ENCODE assay signal across 19 cellular contexts in genomic region chrX:109841869-109842579, GRCh38.
DNase-seq lines count a peak whose midpoint lies in the region; ATAC-seq and TF ChIP-seq lines count a peak whose summit lies in the region.
"Had no signal": no experiment of that assay in that cellular context is flagged by ENCODE, and none has a peak within 500 bp of the region (broad histone marks: within the 10 kb centered on the region; RNA-seq: fewer than 3 reads in every experiment).

No MANE protein-coding gene starts in this region.

- H3K4me1 ChIP-seq in IMR-90 (ENCODE audit: control insufficient read depth, insufficient read depth, low read length) (peaks cover 23% of the 10 kb centered on the region), mesenchymal stem cell (ENCODE audit: control insufficient read depth, insufficient read depth, low read depth, low read length) (peaks cover 4% of the 10 kb centered on the region)
- H3K4me1 ChIP-seq: psoas muscle had no signal

- H2BK20ac ChIP-seq in IMR-90 (ENCODE audit: low read depth, low read length): peak overlapping the region; percentile 24; the same call in 1 of the 2 replicates

- intact Hi-C loops in IMR-90 (cut with micrococcal nuclease) (no loop called here), cardiac septum (cut with DNase I) (no loop called here)
- intact Hi-C loops in activated T-helper 1 cell treated with anti-CD3 and anti-CD28 coated beads, Interleukin-12 subunit alpha, Interleukin-12 subunit beta, Interleukin-2, Interleukin-4 antibody, amounts not matched to agents 30 ng/mL and 10 ng/mL and 1 ng/mL, durations not matched to agents 14 hours and 24 hours and 36 hours (cut with micrococcal nuclease): loop anchor here (1.0 to 5.0 kb wide), 3 partner anchors 110 to 305 kb away; partner anchors contain the start of gene NXT2

- DNase-seq in NCI-H2107 treated with DMSO at 0.1 percent for 48 hours (lab: John Stamatoyannopoulos, UW; ENCODE audit: unreplicated experiment) (peak; percentile 31), NCI-H2107 (lab: John Stamatoyannopoulos, UW) (no peak), IMR-90 (peak; percentile 64), mesenchymal stem cell (peak; percentile 51), cardiac septum (ENCODE audit: low spot score) (no peak), MG63 (no peak)
- no peak for DNase-seq in activated T-helper 1 cell treated with anti-CD3 and anti-CD28 coated beads, Interleukin-12 subunit alpha, Interleukin-12 subunit beta, Interleukin-2, Interleukin-4 antibody, amounts not matched to agents 30 ng/mL and 10 ng/mL and 1 ng/mL, durations not matched to agents 14 hours and 24 hours and 36 hours (ENCODE audit: low spot score)
- no peak for DNase-seq in activated CD8-positive, alpha-beta memory T cell treated with anti-CD3 and anti-CD28 coated beads, Interleukin-2, amount 50 U/mL, for 4 hours
- DNase-seq: 8988T; activated gamma-delta T cell treated with Interleukin-2 at 50 U/mL for 16 hours; CD4-positive, alpha-beta T cell; effector memory CD4-positive, alpha-beta T cell; KG1; naive thymus-derived CD4-positive, alpha-beta T cell; NCI-H1694; NCI-H748 treated with DMSO at 0.1 percent for 48 hours; psoas muscle had no signal

- no peak overlapping the region for H2BK12ac ChIP-seq in mesenchymal stem cell (ENCODE audit: low read length in 2 of 2)

- no peak overlapping the region for H3K27ac ChIP-seq in IMR-90 (ENCODE audit: insufficient read depth, low read length)
- no peak overlapping the region for H3K27ac ChIP-seq in mesenchymal stem cell (ENCODE audit: low read length, poor library complexity, severe bottlenecking)
- H3K27ac ChIP-seq: cardiac muscle cell, psoas muscle had no signal

- H3K18ac ChIP-seq in IMR-90 (ENCODE audit: low read depth, low read length) (peak overlapping the region; percentile 62), mesenchymal stem cell (ENCODE audit: low read depth in 1 of 2, low read length in 2 of 2) (no peak overlapping the region)

- no peak for TF ChIP-seq POLR2A in IMR-90 (IDR thresholded peaks at IDR 0.05; ENCODE audit: low read depth, low read length)

- no TSS peak for BruUV-seq in IMR-90 (replicated peaks; lab: Mats Ljungman, UMichigan)

- H3K9me3 ChIP-seq in IMR-90 (ENCODE audit: control insufficient read depth, insufficient read depth, low read length) (no peaks in the 10 kb centered on the region), mesenchymal stem cell (ENCODE audit: control insufficient read depth, low read length) (no peaks in the 10 kb centered on the region), MG63 (no peaks in the 10 kb centered on the region)
- H3K9me3 ChIP-seq: psoas muscle had no signal

- H3K4me3 ChIP-seq in IMR-90 (ENCODE audit: insufficient read depth, low read depth, low read length) (no peak overlapping the region), mesenchymal stem cell (ENCODE audit: insufficient read depth in 1 of 2, low read depth in 1 of 2, low read length in 2 of 2) (no peak overlapping the region), MG63 (no peak overlapping the region)
- H3K4me3 ChIP-seq: cardiac muscle cell, psoas muscle had no signal

- H2BK5ac ChIP-seq in IMR-90 (ENCODE audit: low read depth, low read length, poor library complexity, severe bottlenecking) (peak overlapping the region; percentile 8), mesenchymal stem cell (ENCODE audit: low read depth, low read length, poor library complexity, severe bottlenecking) (no peak overlapping the region)

- no peaks in the 10 kb centered on the region for H3K9me3 Mint-ChIP-seq in activated T-helper 1 cell treated with anti-CD3 and anti-CD28 coated beads, Interleukin-12 subunit alpha, Interleukin-12 subunit beta, Interleukin-2, Interleukin-4 antibody, amounts not matched to agents 30 ng/mL and 10 ng/mL and 1 ng/mL, durations not matched to agents 14 hours and 24 hours and 36 hours
- H3K9me3 Mint-ChIP-seq: CD4-positive, alpha-beta T cell; naive thymus-derived CD4-positive, alpha-beta T cell had no signal

- H2AK9ac ChIP-seq in IMR-90 (replicated peaks; ENCODE audit: low read depth, low read length, poor library complexity): no peak overlapping the region

- H3K4me3 Mint-ChIP-seq in activated T-helper 1 cell treated with anti-CD3 and anti-CD28 coated beads, Interleukin-12 subunit alpha, Interleukin-12 subunit beta, Interleukin-2, Interleukin-4 antibody, amounts not matched to agents 30 ng/mL and 10 ng/mL and 1 ng/mL, durations not matched to agents 14 hours and 24 hours and 36 hours: no peak overlapping the region
- H3K4me3 Mint-ChIP-seq: CD4-positive, alpha-beta T cell; naive thymus-derived CD4-positive, alpha-beta T cell had no signal

- no peaks in the 10 kb centered on the region for H3K36me3 ChIP-seq in IMR-90 (ENCODE audit: control insufficient read depth, insufficient read depth, low read length)
- no peaks in the 10 kb centered on the region for H3K36me3 ChIP-seq in mesenchymal stem cell (ENCODE audit: control insufficient read depth in 1 of 2, insufficient read depth in 2 of 2, low read depth in 1 of 2, low read length in 2 of 2)
- H3K36me3 ChIP-seq in MG63: no peaks in the 10 kb centered on the region
- H3K36me3 ChIP-seq: cardiac muscle cell had no signal

- in situ Hi-C loops in IMR-90 (cut with MboI; ENCODE audit: low sequenced_read_pairs): loop anchor here (5.0 kb wide), 1 partner anchor 110 kb away; the partner anchor contains the start of gene ACSL4

- CTCF ChIA-PET in IMR-90 (lab: Yijun Ruan, JAX): interaction anchor here (1.5 kb wide), 1 partner anchor 15 kb away, joined by 6 read pairs; no protein-coding TSS in a partner anchor

- ATAC-seq in IMR-90 (ENCODE audit: low read depth): no peak; the same call in 1 of the 2 replicates
- ATAC-seq: HCT116; naive thymus-derived CD4-positive, alpha-beta T cell; psoas muscle had no signal

- TF ChIP-seq RAD21 in IMR-90 (IDR thresholded peaks at IDR 0.05; ENCODE audit: low read length): no peak

- H3K9ac ChIP-seq in IMR-90 (ENCODE audit: low read depth, low read length) (no peak overlapping the region), mesenchymal stem cell (ENCODE audit: low read length) (peak overlapping the region; percentile 30)

- H4K91ac ChIP-seq in IMR-90 (ENCODE audit: insufficient read depth, low read depth, low read length): no peak overlapping the region
- no peak overlapping the region for H4K91ac ChIP-seq in mesenchymal stem cell (ENCODE audit: low read length)

- H3K4ac ChIP-seq in IMR-90 (ENCODE audit: low read depth, low read length) (no peak overlapping the region), mesenchymal stem cell (ENCODE audit: low read depth in 1 of 2, low read length in 2 of 2) (no peak overlapping the region)

- no peak overlapping the region for H3K23ac ChIP-seq in IMR-90 (ENCODE audit: low read depth, low read length)
- H3K23ac ChIP-seq in mesenchymal stem cell (ENCODE audit: low read length in 2 of 2): no peak overlapping the region

- H4K8ac ChIP-seq in IMR-90 (ENCODE audit: low read depth in 2 of 2, low read length in 2 of 2) (0 out of 4 replicates have a peak overlapping the region, but pooled peaks of 1 of the 2 experiments have one; percentile 63), mesenchymal stem cell (ENCODE audit: low read length) (no peak overlapping the region)

- POLR2A ChIA-PET in IMR-90 (lab: Charles Lee; ENCODE audit: unreplicated experiment): no interaction called here

- peak overlapping the region; percentile 54; the same call in 1 of the 2 replicates for H4K5ac ChIP-seq in IMR-90 (ENCODE audit: low read depth, low read length)

- no peaks in the 10 kb centered on the region for H3K27me3 Mint-ChIP-seq in activated T-helper 1 cell treated with anti-CD3 and anti-CD28 coated beads, Interleukin-12 subunit alpha, Interleukin-12 subunit beta, Interleukin-2, Interleukin-4 antibody, amounts not matched to agents 30 ng/mL and 10 ng/mL and 1 ng/mL, durations not matched to agents 14 hours and 24 hours and 36 hours (ENCODE audit: insufficient read depth)
- H3K27me3 Mint-ChIP-seq: CD4-positive, alpha-beta T cell; naive thymus-derived CD4-positive, alpha-beta T cell had no signal

- no peak overlapping the region for H3K56ac ChIP-seq in IMR-90 (ENCODE audit: extremely low read depth, insufficient read depth, low read length)

- H3K4me1 Mint-ChIP-seq in activated T-helper 1 cell treated with anti-CD3 and anti-CD28 coated beads, Interleukin-12 subunit alpha, Interleukin-12 subunit beta, Interleukin-2, Interleukin-4 antibody, amounts not matched to agents 30 ng/mL and 10 ng/mL and 1 ng/mL, durations not matched to agents 14 hours and 24 hours and 36 hours (ENCODE audit: low read depth): peaks cover 5% of the 10 kb centered on the region
- H3K4me1 Mint-ChIP-seq: naive thymus-derived CD4-positive, alpha-beta T cell had no signal

- H3K27me3 ChIP-seq in IMR-90 (ENCODE audit: control insufficient read depth, insufficient read depth, low read length): no peaks in the 10 kb centered on the region; the same call in none of the 2 replicates
- H3K27me3 ChIP-seq in mesenchymal stem cell (ENCODE audit: control insufficient read depth in 1 of 2, insufficient read depth in 1 of 2, low read length in 2 of 2): peaks cover 0 to 11% of the 10 kb centered on the region in 2 experiments
- no peaks in the 10 kb centered on the region for H3K27me3 ChIP-seq in MG63
- H3K27me3 ChIP-seq: cardiac muscle cell had no signal

- no peak for TF ChIP-seq CTCF in IMR-90 (conservative IDR thresholded peaks at IDR 0.05; ENCODE audit: low read depth, low read length)

- H3K14ac ChIP-seq in IMR-90 (replicated peaks; ENCODE audit: low read depth, low read length): no peak overlapping the region
- H3K14ac ChIP-seq in mesenchymal stem cell (ENCODE audit: low read length in 2 of 2): no peak overlapping the region

- H2BK120ac ChIP-seq in IMR-90 (ENCODE audit: low read depth, low read length) (peak overlapping the region; percentile 31; the same call in 1 of the 2 replicates), mesenchymal stem cell (ENCODE audit: low read depth, low read length) (no peak overlapping the region)

- H2AK5ac ChIP-seq in IMR-90 (ENCODE audit: low read depth, low read length) (no peak overlapping the region), mesenchymal stem cell (ENCODE audit: low read length, severe bottlenecking) (no peak overlapping the region)

- no peaks in the 10 kb centered on the region for H3K36me3 Mint-ChIP-seq in activated T-helper 1 cell treated with anti-CD3 and anti-CD28 coated beads, Interleukin-12 subunit alpha, Interleukin-12 subunit beta, Interleukin-2, Interleukin-4 antibody, amounts not matched to agents 30 ng/mL and 10 ng/mL and 1 ng/mL, durations not matched to agents 14 hours and 24 hours and 36 hours (ENCODE audit: low read depth)
- H3K36me3 Mint-ChIP-seq: naive thymus-derived CD4-positive, alpha-beta T cell had no signal

- H4K20me1 ChIP-seq in IMR-90 (ENCODE audit: insufficient read depth, low read length): no peaks in the 10 kb centered on the region

- H2BK15ac ChIP-seq in IMR-90 (ENCODE audit: low read depth, low read length): no peak overlapping the region
- no peak overlapping the region for H2BK15ac ChIP-seq in mesenchymal stem cell (ENCODE audit: low read depth, poor library complexity, severe bottlenecking)

- H3K79me1 ChIP-seq in IMR-90 (ENCODE audit: low read depth in 1 of 2, low read length in 2 of 2) (no peaks in the 10 kb centered on the region), mesenchymal stem cell (replicated peaks; ENCODE audit: low read length, poor library complexity, severe bottlenecking) (no peaks in the 10 kb centered on the region)

- dilution Hi-C loops in IMR-90 (cut with HindIII; ENCODE audit: low sequenced_read_pairs, unreplicated experiment): no loop called here

- WGBS in IMR-90 (ENCODE audit: extremely low coverage in 2 of 2, insufficient read length in 1 of 2), 2 experiments: 100% methylated on average over 2 of the region's 4 CpGs; no CpG with 5 or more reads in 1 of the 2 experiments
- WGBS in mesenchymal stem cell: 100% methylated on average over 4 of the region's 4 CpGs

- H3K4me2 ChIP-seq in IMR-90 (ENCODE audit: low read depth, low read length) (no peak overlapping the region), mesenchymal stem cell (ENCODE audit: low read length, poor library complexity, severe bottlenecking) (no peak overlapping the region)

- H3K9me1 ChIP-seq in IMR-90 (ENCODE audit: insufficient read depth, low read length): 0 out of 2 replicates have a peak, but pooled peaks cover 3% of the 10 kb centered on the region

- H2AFZ ChIP-seq in IMR-90 (replicated peaks; ENCODE audit: low read length, poor library complexity) (no peak overlapping the region), mesenchymal stem cell (ENCODE audit: low read depth, low read length) (no peak overlapping the region)

- H3K27ac Mint-ChIP-seq in activated T-helper 1 cell treated with anti-CD3 and anti-CD28 coated beads, Interleukin-12 subunit alpha, Interleukin-12 subunit beta, Interleukin-2, Interleukin-4 antibody, amounts not matched to agents 30 ng/mL and 10 ng/mL and 1 ng/mL, durations not matched to agents 14 hours and 24 hours and 36 hours: peak overlapping the region; percentile 82
- H3K27ac Mint-ChIP-seq: CD4-positive, alpha-beta T cell; naive thymus-derived CD4-positive, alpha-beta T cell had no signal

Comparison
In these comparisons a context has a peak if more than half of its experiments do, and no peak if none do; other contexts are left out.
1. DNase-seq: peak in NCI-H2107 treated with DMSO at 0.1 percent for 48 hours (single experiment), IMR-90 (single experiment) and mesenchymal stem cell (single experiment); none in NCI-H2107 (single experiment), activated T-helper 1 cell treated with anti-CD3 and anti-CD28 coated beads, Interleukin-12 subunit alpha, Interleukin-12 subunit beta, Interleukin-2, Interleukin-4 antibody, amounts not matched to agents 30 ng/mL and 10 ng/mL and 1 ng/mL, durations not matched to agents 14 hours and 24 hours and 36 hours (single experiment), cardiac septum (single experiment), activated CD8-positive, alpha-beta memory T cell treated with anti-CD3 and anti-CD28 coated beads, Interleukin-2, amount 50 U/mL, for 4 hours (single experiment) and MG63 (single experiment).